In the genomic region with DNA sequence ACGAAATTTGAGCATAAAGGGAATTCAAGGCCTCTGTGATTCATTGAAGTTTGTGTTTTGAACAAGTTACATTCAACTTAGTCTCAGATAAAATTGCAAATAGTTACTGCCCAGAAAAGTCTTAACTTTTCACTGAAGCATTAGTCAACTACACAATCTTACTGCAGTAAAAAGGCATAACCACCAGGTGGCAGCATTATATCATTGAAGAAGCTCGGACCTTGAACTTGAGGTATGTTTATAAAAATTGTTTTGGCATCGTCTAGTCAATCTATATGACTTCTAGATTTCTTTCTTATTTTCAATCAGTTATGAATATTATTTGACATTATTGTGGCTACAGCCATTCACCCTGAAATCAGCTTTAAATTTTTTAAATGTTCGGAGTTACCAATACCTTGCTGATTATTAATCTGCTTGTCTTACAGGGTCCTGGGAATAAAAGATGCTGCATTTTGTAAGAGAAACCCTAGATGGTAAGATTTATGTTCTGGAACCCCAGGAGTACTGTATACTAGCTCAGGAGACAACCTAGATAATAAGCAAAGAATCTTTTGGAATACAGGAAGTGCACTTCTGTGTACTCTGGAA, we compare ENCODE assay signal across 8 cellular contexts.
DNase-seq lines count a peak whose midpoint lies in the region; ATAC-seq, FAIRE-seq and TF ChIP-seq lines count a peak whose summit lies in the region.

No MANE protein-coding gene starts in this region.

- intact Hi-C loops in CD4-positive, alpha-beta T cell (cut with DNase I, micrococcal nuclease), result loop anchor here (1.0 to 10.0 kb wide), 5 partner anchors 199 to 975 kb away; partner anchors contain the start of gene PHAX (in 1 of the 2)

- H3K4me3 Mint-ChIP-seq in CD4-positive, alpha-beta T cell, result no peak overlapping the region
- no peak overlapping the region for H3K4me3 Mint-ChIP-seq in brain

- H3K27ac Mint-ChIP-seq in CD4-positive, alpha-beta T cell, result no peak overlapping the region
- peak overlapping the region in 3 of 5 experiments; percentile 1 to 49 (median 24) for H3K27ac Mint-ChIP-seq in brain

- peak in 6 of 10 experiments; percentile 12 to 42 (median 28) for DNase-seq in CD4-positive, alpha-beta T cell
- peak; percentile 41 for DNase-seq in HTR-8/SVneo (ENCODE audit: insufficient read length, low spot score)
- no peak for DNase-seq in RWPE2 (ENCODE audit: low spot score)
- peak; percentile 88 for DNase-seq in inferior parietal cortex (ENCODE audit: extremely low spot score)
- peak in 2 of 3 experiments; percentile 21 to 43 for DNase-seq in stimulated activated CD4-positive, alpha-beta T cell treated with anti-CD3 and anti-CD28 coated beads, TNF-alpha, amount 100 ng/mL, for 24 hours (ENCODE audit: low read depth in 3 of 3)

- no peak overlapping the region for H3K27ac ChIP-seq in CD4-positive, alpha-beta T cell (ENCODE audit: low read depth, low read length)
- H3K27ac ChIP-seq in RWPE2 (ENCODE audit: poor library complexity, severe bottlenecking), result no peak overlapping the region

- CTCF ChIA-PET in CD4-positive, alpha-beta T cell (lab: Charles Lee), result interaction anchor here (0.6 to 2.6 kb wide), 7 partner anchors 9 to 262 kb away, joined by 3 to 9 read pairs (median 6); partner anchors contain the start of gene PHAX

- H3K4me3 ChIP-seq in RWPE2 (ENCODE audit: severe bottlenecking), result no peak overlapping the region

- H3K4me1 ChIP-seq in RWPE2 (ENCODE audit: insufficient read depth, poor library complexity, severe bottlenecking), result peaks cover 2% of the 10 kb centered on the region

- peak; percentile 48 for FAIRE-seq in HTR-8/SVneo (lab: Jason Lieb, UNC)

- peaks cover 42% of the 10 kb centered on the region for H3K27me3 Mint-ChIP-seq in CD4-positive, alpha-beta T cell
- no peaks in the 10 kb centered on the region for H3K27me3 Mint-ChIP-seq in brain

- no peaks in the 10 kb centered on the region for H3K36me3 Mint-ChIP-seq in CD4-positive, alpha-beta T cell (ENCODE audit: low read depth)
- H3K36me3 Mint-ChIP-seq in brain, result no peaks in the 10 kb centered on the region

- POLR2A ChIA-PET in CD4-positive, alpha-beta T cell (lab: Charles Lee), result no interaction called here

- H3K9me3 Mint-ChIP-seq in CD4-positive, alpha-beta T cell, result no peaks in the 10 kb centered on the region
- H3K9me3 Mint-ChIP-seq in brain, result peaks cover 0 to 2% (median 0%) of the 10 kb centered on the region in 5 experiments

- peak; percentile 82 for TF ChIP-seq CTCF in CD4-positive, alpha-beta T cell (IDR thresholded peaks at IDR 0.05)
- peak; percentile 95 for TF ChIP-seq CTCF in RWPE2 (IDR thresholded peaks at IDR 0.05; ENCODE audit: poor library complexity, severe bottlenecking)
- peak; percentile 85 to 89 for TF ChIP-seq CTCF in brain (conservative IDR thresholded peaks at IDR 0.05)

- no peaks in the 10 kb centered on the region for H3K36me3 ChIP-seq in RWPE2 (ENCODE audit: low read depth)

- peak; percentile 46 for ATAC-seq in CD4-positive, alpha-beta T cell (ENCODE audit: poor library complexity)
- ATAC-seq in GM18519 (IDR thresholded peaks at IDR 0.05; ENCODE audit: low FRiP score, unreplicated experiment) (peak; percentile 47), RWPE2 (ENCODE audit: low read depth) (peak; percentile 51; the same call in 1 of the 3 replicates), GM21825 (IDR thresholded peaks at IDR 0.05; ENCODE audit: unreplicated experiment) (no peak)

- H3K27me3 ChIP-seq in CD4-positive, alpha-beta T cell (ENCODE audit: control insufficient read depth, insufficient read depth, low read length), result peaks cover 21% of the 10 kb centered on the region
- no peaks in the 10 kb centered on the region for H3K27me3 ChIP-seq in RWPE2 (ENCODE audit: insufficient read depth, poor library complexity, severe bottlenecking)

- H3K9me3 ChIP-seq in CD4-positive, alpha-beta T cell (ENCODE audit: control insufficient read depth, low read length), result no peaks in the 10 kb centered on the region
- H3K9me3 ChIP-seq in RWPE2 (ENCODE audit: severe bottlenecking), result no peaks in the 10 kb centered on the region

- no peaks in the 10 kb centered on the region for H3K4me1 Mint-ChIP-seq in CD4-positive, alpha-beta T cell (ENCODE audit: low read depth)
- H3K4me1 Mint-ChIP-seq in brain, result peaks cover 38% of the 10 kb centered on the region
